Comparison of ENCODE assay signal across 8 cellular contexts in genomic region chr4:26410385-26411293, GRCh38.
DNase-seq lines count a peak whose midpoint lies in the region; ATAC-seq and TF ChIP-seq lines count a peak whose summit lies in the region.

No MANE protein-coding gene starts in this region.

- H3K27me3 ChIP-seq in GM23338 (ENCODE audit: insufficient read depth) (no peaks in the 10 kb centered on the region), osteoblast (ENCODE audit: insufficient read depth, low read length) (no peaks in the 10 kb centered on the region)

- H3F3A ChIP-seq in GM23338 (replicated peaks; ENCODE audit: low read depth), result no peaks in the 10 kb centered on the region

- H2AFZ ChIP-seq in GM23338 (no peak overlapping the region), osteoblast (ENCODE audit: low read length) (no peak overlapping the region)

- H3K9me3 ChIP-seq in osteoblast (ENCODE audit: low read depth, low read length), result peaks cover 6% of the 10 kb centered on the region

- no peaks in the 10 kb centered on the region for H3K9me2 ChIP-seq in GM23338 (ENCODE audit: insufficient read depth)

- H4K20me1 ChIP-seq in GM23338 (replicated peaks; ENCODE audit: insufficient read depth) (no peaks in the 10 kb centered on the region), osteoblast (ENCODE audit: insufficient read depth, low read length) (no peaks in the 10 kb centered on the region)

- peaks cover 13% of the 10 kb centered on the region for H3K4me1 Mint-ChIP-seq in GM23338

- peaks cover 20% of the 10 kb centered on the region for H3K9me3 Mint-ChIP-seq in GM23338

- DNase-seq in Right ventricle myocardium superior, result no peak
- no peak for DNase-seq in cardiac septum (ENCODE audit: low spot score)
- peak; percentile 65 for DNase-seq in GM23338 (ENCODE audit: low spot score)
- DNase-seq in NCI-H1417 treated with DMSO at 0.1 percent for 48 hours (lab: John Stamatoyannopoulos, UW), result peak; percentile 6
- DNase-seq in SW480 (ENCODE audit: low spot score), result peak; percentile 43
- peak; percentile 87 for DNase-seq in fibroblast of peridontal ligament (ENCODE audit: extremely low read depth)
- DNase-seq in osteoblast (ENCODE audit: insufficient read length, low spot score, missing footprints), result no peak
- DNase-seq in NCI-H1048 (lab: John Stamatoyannopoulos, UW), result no peak

- H3K4me2 ChIP-seq in GM23338, result no peak overlapping the region
- H3K4me2 ChIP-seq in osteoblast (ENCODE audit: insufficient read depth, low read length), result no peak overlapping the region

- H3K79me2 ChIP-seq in GM23338 (replicated peaks; ENCODE audit: insufficient read depth) (peaks cover 83% of the 10 kb centered on the region), osteoblast (ENCODE audit: insufficient read depth, low read length) (peaks cover 51% of the 10 kb centered on the region)

- intact Hi-C loops in Right ventricle myocardium superior (cut with DNase I), result loop anchor here (5.0 kb wide), 2 partner anchors 88 to 323 kb away; partner anchors contain the start of gene RBPJ
- intact Hi-C loops in cardiac septum (cut with DNase I), result loop anchor here (2.0 to 5.0 kb wide), 4 partner anchors 80 to 423 kb away; no protein-coding TSS in a partner anchor

- peaks cover 4% of the 10 kb centered on the region for H3K27me3 Mint-ChIP-seq in GM23338 (ENCODE audit: insufficient read depth, low read depth, poor library complexity)

- peaks cover 56% of the 10 kb centered on the region for H3K36me3 Mint-ChIP-seq in GM23338 (ENCODE audit: low read depth)

- H3K4me3 Mint-ChIP-seq in GM23338, result no peak overlapping the region

- H3K4me3 ChIP-seq in GM23338 (no peak overlapping the region), osteoblast (ENCODE audit: insufficient read depth, low read length) (no peak overlapping the region)

- TF ChIP-seq CTCF in GM23338 (conservative IDR thresholded peaks at IDR 0.05; ENCODE audit: low read depth in 2 of 2) (peak; percentile 59 to 72), osteoblast (IDR thresholded peaks at IDR 0.05; ENCODE audit: extremely low read depth, low read depth, low read length) (peak; percentile 61)

- H3K4me1 ChIP-seq in GM23338 (ENCODE audit: insufficient read depth), result peaks cover 22% of the 10 kb centered on the region
- H3K4me1 ChIP-seq in osteoblast (ENCODE audit: insufficient read depth, low read length), result peaks cover 17% of the 10 kb centered on the region

- ATAC-seq in Right ventricle myocardium superior (ENCODE audit: poor library complexity) (peak; percentile 47), GM23338 (peak; percentile 57)

- no peak overlapping the region for H3K27ac Mint-ChIP-seq in GM23338

- H3K27ac ChIP-seq in GM23338 (ENCODE audit: low read depth), result no peak overlapping the region
- no peak overlapping the region for H3K27ac ChIP-seq in osteoblast (ENCODE audit: low read depth, low read length)

- H3K36me3 ChIP-seq in GM23338 (ENCODE audit: insufficient read depth) (peaks cover 7% of the 10 kb centered on the region), osteoblast (ENCODE audit: insufficient read depth, low read length) (peaks cover 28% of the 10 kb centered on the region)

TF ChIP-seq in GM23338, 12 proteins besides CTCF, POLR2A, EP300 and RAD21 (continues in another document):
- no peak for TF ChIP-seq JUNB (IDR thresholded peaks at IDR 0.05; ENCODE audit: unreplicated experiment)
- TF ChIP-seq EZH2 (IDR thresholded peaks at IDR 0.05; ENCODE audit: low read depth, unreplicated experiment), result no peak
- TF ChIP-seq EZH2phosphoT487 (IDR thresholded peaks at IDR 0.05; ENCODE audit: unreplicated experiment), result no peak
- TF ChIP-seq NANOG (IDR thresholded peaks at IDR 0.05; ENCODE audit: borderline replicate concordance), result no peak
- TF ChIP-seq ZNF462 (CRISPR knock-in tag; IDR thresholded peaks at IDR 0.05), result no peak
- no peak for TF ChIP-seq ZNF114 (CRISPR knock-in tag; IDR thresholded peaks at IDR 0.05)
- no peak for TF ChIP-seq CREB1 (CRISPR knock-in tag; IDR thresholded peaks at IDR 0.05; ENCODE audit: low read depth)
- TF ChIP-seq ETS1 (IDR thresholded peaks at IDR 0.05), result no peak
- TF ChIP-seq POLR2AphosphoS5 (IDR thresholded peaks at IDR 0.05; ENCODE audit: low read depth), result no peak
- no peak for TF ChIP-seq ZNF331 (CRISPR knock-in tag; IDR thresholded peaks at IDR 0.05; ENCODE audit: low read depth)

Comparison
In these comparisons a context has a peak if more than half of its experiments do, and no peak if none do; other contexts are left out.
1. DNase-seq: peak in GM23338 (single experiment), NCI-H1417 treated with DMSO at 0.1 percent for 48 hours (single experiment), SW480 (single experiment) and fibroblast of peridontal ligament (single experiment); none in Right ventricle myocardium superior (single experiment), cardiac septum (single experiment), osteoblast (single experiment) and NCI-H1048 (single experiment).